In the genomic region with DNA sequence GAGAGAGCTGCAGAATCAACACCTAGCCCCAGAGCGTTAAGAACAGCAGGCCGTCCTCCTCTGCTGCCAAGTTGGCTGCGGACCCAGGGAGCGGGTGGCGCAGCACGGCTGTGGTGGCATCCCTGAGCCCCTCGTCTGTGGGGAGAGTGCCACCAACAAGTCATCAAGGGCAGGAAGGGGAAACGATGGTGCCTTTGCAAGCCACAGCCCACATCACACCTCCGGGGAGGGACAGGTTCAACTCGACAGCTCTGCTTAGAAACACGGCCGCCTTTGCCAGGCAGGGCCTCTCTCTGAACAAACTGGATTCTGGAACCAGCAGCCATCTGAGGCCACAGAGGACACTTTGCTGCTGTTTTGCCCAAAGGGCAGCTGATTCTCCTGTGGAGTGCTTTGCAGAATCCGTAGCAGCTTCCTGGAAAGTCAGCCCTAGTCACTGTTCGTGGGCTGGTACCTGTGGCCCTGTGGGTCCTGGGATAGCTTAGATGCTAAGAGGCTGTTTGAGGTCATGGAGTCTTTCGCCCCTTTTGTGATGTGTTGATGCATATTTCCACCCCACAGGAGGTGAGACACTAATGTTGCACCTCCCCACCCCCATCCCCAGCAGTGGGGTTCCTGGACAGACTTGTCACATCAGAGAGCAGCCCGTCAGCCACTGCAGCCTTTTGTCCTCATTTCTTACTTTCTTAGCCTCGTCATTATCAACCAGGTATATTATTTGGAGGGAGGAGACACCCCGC, we compare ENCODE assay signal across 11 cellular contexts.
A peak's percentile ranks its signal among the peaks of the same experiment; 100 is the strongest.
DNase-seq lines count a peak whose midpoint lies in the region; ATAC-seq, FAIRE-seq and TF ChIP-seq lines count a peak whose summit lies in the region.
"Had no signal": no experiment of that assay in that cellular context is flagged by ENCODE, and none has a peak within 500 bp of the region (broad histone marks: within the 10 kb centered on the region; RNA-seq: fewer than 3 reads in every experiment).

No MANE protein-coding gene starts in this region.

- no peaks in the 10 kb centered on the region for H3K27me3 Mint-ChIP-seq in activated CD4-positive, alpha-beta memory T cell treated with anti-CD3 and anti-CD28 coated beads, Interleukin-2, amount 10 ng/mL, durations not matched to agents 7 days and 5 days
- no peaks in the 10 kb centered on the region for H3K27me3 Mint-ChIP-seq in activated naive CD8-positive, alpha-beta T cell treated with anti-CD3 and anti-CD28 coated beads for 36 hours

- ATAC-seq in SK-N-SH treated with all-trans-retinoic acid at 6 μM for 48 hours = no peak

- peak; percentile 83 for DNase-seq in Jurkat, Clone E6-1 (ENCODE audit: low read depth, low spot score)
- DNase-seq in activated CD4-positive, alpha-beta memory T cell treated with anti-CD3 and anti-CD28 coated beads, Interleukin-2, amount 10 ng/mL, durations not matched to agents 7 days and 5 days = peak; percentile 60
- DNase-seq in activated naive CD8-positive, alpha-beta T cell treated with anti-CD3 and anti-CD28 coated beads for 36 hours = peak; percentile 22
- DNase-seq in stimulated activated CD4-positive, alpha-beta T cell treated with anti-CD3 and anti-CD28 coated beads, Interleukin-4, amount 100 ng/mL, for 4 hours = peak; percentile 5 to 18
- no peak for DNase-seq in H54 (ENCODE audit: insufficient read length, low spot score)
- no peak for DNase-seq in OCI-M2 (lab: John Stamatoyannopoulos, UW; ENCODE audit: unreplicated experiment)
- DNase-seq: effector memory CD4-positive, alpha-beta T cell; foreskin melanocyte; NCI-H2081 treated with DMSO at 0.1 percent for 48 hours had no signal

- H3K4me1 Mint-ChIP-seq in activated CD4-positive, alpha-beta memory T cell treated with anti-CD3 and anti-CD28 coated beads, Interleukin-2, amount 10 ng/mL, durations not matched to agents 7 days and 5 days = peaks cover 79% of the 10 kb centered on the region
- peaks cover 31% of the 10 kb centered on the region for H3K4me1 Mint-ChIP-seq in activated naive CD8-positive, alpha-beta T cell treated with anti-CD3 and anti-CD28 coated beads for 36 hours
- H3K4me1 Mint-ChIP-seq: mesothelial cell of epicardium had no signal

- H3K4me3 ChIP-seq in Jurkat, Clone E6-1 (ENCODE audit: low read length) = no peak overlapping the region

- H3K27ac Mint-ChIP-seq in activated CD4-positive, alpha-beta memory T cell treated with anti-CD3 and anti-CD28 coated beads, Interleukin-2, amount 10 ng/mL, durations not matched to agents 7 days and 5 days = peak overlapping the region; percentile 95
- H3K27ac Mint-ChIP-seq in activated naive CD8-positive, alpha-beta T cell treated with anti-CD3 and anti-CD28 coated beads for 36 hours = peak overlapping the region; percentile 65
- H3K27ac Mint-ChIP-seq: mesothelial cell of epicardium had no signal

- H3K9me3 Mint-ChIP-seq in activated CD4-positive, alpha-beta memory T cell treated with anti-CD3 and anti-CD28 coated beads, Interleukin-2, amount 10 ng/mL, durations not matched to agents 7 days and 5 days = no peaks in the 10 kb centered on the region
- H3K9me3 Mint-ChIP-seq in activated naive CD8-positive, alpha-beta T cell treated with anti-CD3 and anti-CD28 coated beads for 36 hours = no peaks in the 10 kb centered on the region
- H3K9me3 Mint-ChIP-seq: mesothelial cell of epicardium had no signal

- FAIRE-seq in H54 (lab: Jason Lieb, UNC) = no peak

- peaks cover 26% of the 10 kb centered on the region for H3K36me3 Mint-ChIP-seq in activated CD4-positive, alpha-beta memory T cell treated with anti-CD3 and anti-CD28 coated beads, Interleukin-2, amount 10 ng/mL, durations not matched to agents 7 days and 5 days (ENCODE audit: low read depth)
- H3K36me3 Mint-ChIP-seq in activated naive CD8-positive, alpha-beta T cell treated with anti-CD3 and anti-CD28 coated beads for 36 hours = peaks cover 5% of the 10 kb centered on the region
- H3K36me3 Mint-ChIP-seq: mesothelial cell of epicardium had no signal

- no peak for TF ChIP-seq POLR2A in H54 (IDR thresholded peaks at IDR 0.05; ENCODE audit: low read depth, low read length)

- CTCF ChIA-PET in activated CD4-positive, alpha-beta memory T cell treated with anti-CD3 and anti-CD28 coated beads, Interleukin-2, amount 10 ng/mL, durations not matched to agents 7 days and 5 days (lab: Charles Lee) = interaction anchor here (0.8 kb wide), 1 partner anchor 286 kb away, joined by 3 read pairs; no protein-coding TSS in a partner anchor

- POLR2A ChIA-PET in activated CD4-positive, alpha-beta memory T cell treated with anti-CD3 and anti-CD28 coated beads, Interleukin-2, amount 10 ng/mL, durations not matched to agents 7 days and 5 days (lab: Charles Lee) = interaction anchor here (1.9 to 9.8 kb wide), 2 partner anchors 16 to 453 kb away, joined by 8 to 132 read pairs; no protein-coding TSS in a partner anchor

- no peak overlapping the region for H3K4me3 Mint-ChIP-seq in activated CD4-positive, alpha-beta memory T cell treated with anti-CD3 and anti-CD28 coated beads, Interleukin-2, amount 10 ng/mL, durations not matched to agents 7 days and 5 days
- H3K4me3 Mint-ChIP-seq in activated naive CD8-positive, alpha-beta T cell treated with anti-CD3 and anti-CD28 coated beads for 36 hours = no peak overlapping the region
- H3K4me3 Mint-ChIP-seq: mesothelial cell of epicardium had no signal

TF ChIP-seq in SK-N-SH treated with all-trans-retinoic acid at 6 μM for 48 hours, 23 proteins besides CTCF, POLR2A, EP300 and RAD21 (continues in another document):
- TF ChIP-seq OSR1 (CRISPR knock-in tag; IDR thresholded peaks at IDR 0.05) (no peak), RARB (CRISPR knock-in tag; IDR thresholded peaks at IDR 0.05) (no peak), ZNF565 (CRISPR knock-in tag; conservative IDR thresholded peaks at IDR 0.05; ENCODE audit: low read depth) (no peak), ESRRG (CRISPR knock-in tag; IDR thresholded peaks at IDR 0.05) (no peak), ARNTL (CRISPR knock-in tag; IDR thresholded peaks at IDR 0.05; ENCODE audit: borderline replicate concordance, low read depth) (no peak), ISL1 (CRISPR knock-in tag; IDR thresholded peaks at IDR 0.05) (no peak), TCF4 (CRISPR knock-in tag; IDR thresholded peaks at IDR 0.05; ENCODE audit: borderline replicate concordance) (no peak), CSDC2 (CRISPR knock-in tag; IDR thresholded peaks at IDR 0.05) (no peak)
- TF ChIP-seq, protein P1, sequence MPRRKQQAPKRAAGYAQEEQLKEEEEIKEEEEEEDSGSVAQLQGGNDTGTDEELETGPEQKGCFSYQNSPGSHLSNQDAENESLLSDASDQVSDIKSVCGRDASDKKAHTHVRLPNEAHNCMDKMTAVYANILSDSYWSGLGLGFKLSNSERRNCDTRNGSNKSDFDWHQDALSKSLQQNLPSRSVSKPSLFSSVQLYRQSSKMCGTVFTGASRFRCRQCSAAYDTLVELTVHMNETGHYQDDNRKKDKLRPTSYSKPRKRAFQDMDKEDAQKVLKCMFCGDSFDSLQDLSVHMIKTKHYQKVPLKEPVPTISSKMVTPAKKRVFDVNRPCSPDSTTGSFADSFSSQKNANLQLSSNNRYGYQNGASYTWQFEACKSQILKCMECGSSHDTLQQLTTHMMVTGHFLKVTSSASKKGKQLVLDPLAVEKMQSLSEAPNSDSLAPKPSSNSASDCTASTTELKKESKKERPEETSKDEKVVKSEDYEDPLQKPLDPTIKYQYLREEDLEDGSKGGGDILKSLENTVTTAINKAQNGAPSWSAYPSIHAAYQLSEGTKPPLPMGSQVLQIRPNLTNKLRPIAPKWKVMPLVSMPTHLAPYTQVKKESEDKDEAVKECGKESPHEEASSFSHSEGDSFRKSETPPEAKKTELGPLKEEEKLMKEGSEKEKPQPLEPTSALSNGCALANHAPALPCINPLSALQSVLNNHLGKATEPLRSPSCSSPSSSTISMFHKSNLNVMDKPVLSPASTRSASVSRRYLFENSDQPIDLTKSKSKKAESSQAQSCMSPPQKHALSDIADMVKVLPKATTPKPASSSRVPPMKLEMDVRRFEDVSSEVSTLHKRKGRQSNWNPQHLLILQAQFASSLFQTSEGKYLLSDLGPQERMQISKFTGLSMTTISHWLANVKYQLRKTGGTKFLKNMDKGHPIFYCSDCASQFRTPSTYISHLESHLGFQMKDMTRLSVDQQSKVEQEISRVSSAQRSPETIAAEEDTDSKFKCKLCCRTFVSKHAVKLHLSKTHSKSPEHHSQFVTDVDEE (CRISPR knock-in tag; IDR thresholded peaks at IDR 0.05) = no peak
- TF ChIP-seq, protein P2, sequence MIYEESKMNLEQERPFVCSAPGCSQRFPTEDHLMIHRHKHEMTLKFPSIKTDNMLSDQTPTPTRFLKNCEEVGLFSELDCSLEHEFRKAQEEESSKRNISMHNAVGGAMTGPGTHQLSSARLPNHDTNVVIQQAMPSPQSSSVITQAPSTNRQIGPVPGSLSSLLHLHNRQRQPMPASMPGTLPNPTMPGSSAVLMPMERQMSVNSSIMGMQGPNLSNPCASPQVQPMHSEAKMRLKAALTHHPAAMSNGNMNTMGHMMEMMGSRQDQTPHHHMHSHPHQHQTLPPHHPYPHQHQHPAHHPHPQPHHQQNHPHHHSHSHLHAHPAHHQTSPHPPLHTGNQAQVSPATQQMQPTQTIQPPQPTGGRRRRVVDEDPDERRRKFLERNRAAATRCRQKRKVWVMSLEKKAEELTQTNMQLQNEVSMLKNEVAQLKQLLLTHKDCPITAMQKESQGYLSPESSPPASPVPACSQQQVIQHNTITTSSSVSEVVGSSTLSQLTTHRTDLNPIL (CRISPR knock-in tag; IDR thresholded peaks at IDR 0.05; ENCODE audit: low read depth) = no peak
- TF ChIP-seq, protein P3, sequence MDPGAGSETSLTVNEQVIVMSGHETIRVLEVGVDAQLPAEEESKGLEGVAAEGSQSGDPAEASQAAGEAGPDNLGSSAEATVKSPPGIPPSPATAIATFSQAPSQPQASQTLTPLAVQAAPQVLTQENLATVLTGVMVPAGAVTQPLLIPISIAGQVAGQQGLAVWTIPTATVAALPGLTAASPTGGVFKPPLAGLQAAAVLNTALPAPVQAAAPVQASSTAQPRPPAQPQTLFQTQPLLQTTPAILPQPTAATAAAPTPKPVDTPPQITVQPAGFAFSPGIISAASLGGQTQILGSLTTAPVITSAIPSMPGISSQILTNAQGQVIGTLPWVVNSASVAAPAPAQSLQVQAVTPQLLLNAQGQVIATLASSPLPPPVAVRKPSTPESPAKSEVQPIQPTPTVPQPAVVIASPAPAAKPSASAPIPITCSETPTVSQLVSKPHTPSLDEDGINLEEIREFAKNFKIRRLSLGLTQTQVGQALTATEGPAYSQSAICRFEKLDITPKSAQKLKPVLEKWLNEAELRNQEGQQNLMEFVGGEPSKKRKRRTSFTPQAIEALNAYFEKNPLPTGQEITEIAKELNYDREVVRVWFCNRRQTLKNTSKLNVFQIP (CRISPR knock-in tag; IDR thresholded peaks at IDR 0.05; ENCODE audit: borderline replicate concordance, low read depth) = no peak

Comparison
In these comparisons a context has a peak if more than half of its experiments do, and no peak if none do; other contexts are left out.
1. DNase-seq: peak in Jurkat, Clone E6-1 (single experiment), activated CD4-positive, alpha-beta memory T cell treated with anti-CD3 and anti-CD28 coated beads, Interleukin-2, amount 10 ng/mL, durations not matched to agents 7 days and 5 days (single experiment), activated naive CD8-positive, alpha-beta T cell treated with anti-CD3 and anti-CD28 coated beads for 36 hours (single experiment) and stimulated activated CD4-positive, alpha-beta T cell treated with anti-CD3 and anti-CD28 coated beads, Interleukin-4, amount 100 ng/mL, for 4 hours (2 of 2); none in H54 (single experiment) and OCI-M2 (single experiment).